Comparison of ENCODE assay signal across 9 cellular contexts in the genomic region with DNA sequence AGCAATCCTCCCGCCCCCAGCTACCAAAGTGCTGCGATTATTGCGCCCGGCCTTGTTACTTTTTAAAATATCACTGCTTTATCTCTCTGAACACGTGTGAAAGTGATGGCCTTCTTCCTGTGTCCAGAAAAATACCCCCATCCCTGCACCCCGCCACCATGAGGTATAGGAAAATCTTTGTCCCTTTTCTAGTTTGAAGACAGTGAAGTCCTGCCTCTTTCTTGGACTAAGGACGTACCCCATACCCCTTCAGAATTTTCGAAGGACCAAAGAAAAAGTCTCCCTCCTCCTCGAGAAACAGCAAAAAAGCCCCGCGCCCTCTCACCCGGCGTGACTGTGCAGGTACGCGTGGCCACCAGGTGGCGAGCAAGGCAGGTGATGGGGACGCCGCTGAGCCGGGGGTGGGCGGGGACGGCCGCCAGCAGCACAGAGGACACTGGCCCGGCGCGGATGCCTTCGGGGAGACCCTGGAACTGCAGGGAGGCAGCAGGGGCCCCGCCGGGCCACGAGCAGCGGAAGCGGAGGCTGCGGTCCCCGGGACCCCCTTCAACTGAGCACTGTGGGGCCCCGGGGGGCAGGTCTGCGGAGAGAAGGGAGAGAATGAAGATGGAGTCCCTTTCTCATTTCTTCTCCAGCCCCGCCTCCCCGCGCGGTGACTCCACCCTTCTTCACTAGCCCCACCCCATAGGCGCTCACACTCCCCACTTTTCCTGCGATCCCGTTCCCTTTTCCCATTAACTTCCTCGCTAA. TPM values are rescaled to one million over a fixed set of nuclear protein-coding genes. Genes with fewer than 3 reads are reported as not detected.
A peak's percentile ranks its signal among the peaks of the same experiment; 100 is the strongest.
DNase-seq lines count a peak whose midpoint lies in the region; ATAC-seq, FAIRE-seq and TF ChIP-seq lines count a peak whose summit lies in the region.
"Had no signal": no experiment of that assay in that cellular context is flagged by ENCODE, and none has a peak within 500 bp of the region (broad histone marks: within the 10 kb centered on the region; RNA-seq: fewer than 3 reads in every experiment).

No MANE protein-coding gene starts in this region.

- no peaks in the 10 kb centered on the region for H3K36me3 ChIP-seq in BLaER1 treated with 17β-estradiol and CSF1 and Interleukin-3, amounts not matched to agents 10 nM and 100 nM
- no peaks in the 10 kb centered on the region for H3K36me3 ChIP-seq in Peyer's patch

- ATAC-seq in HG03521 (IDR thresholded peaks at IDR 0.05; ENCODE audit: unreplicated experiment), result peak; percentile 38
- ATAC-seq in natural killer cell, result peak; percentile 81 to 87 (median 82)
- ATAC-seq in stimulated activated memory B cell treated with anti-CD40 and anti-IgM and Interleukin-4, amounts not matched to agents 10 μg/mL and 1 μg/mL and 100 μg/mL, for 72 hours, result peak; percentile 81

- H3K4me1 Mint-ChIP-seq in activated T-helper 1 cell treated with anti-CD3 and anti-CD28 coated beads, Interleukin-12 subunit alpha, Interleukin-12 subunit beta, Interleukin-2, Interleukin-4 antibody, amounts not matched to agents 30 ng/mL and 10 ng/mL and 1 ng/mL, durations not matched to agents 14 hours and 24 hours and 36 hours (ENCODE audit: low read depth), result peaks cover 22% of the 10 kb centered on the region
- H3K4me1 Mint-ChIP-seq in natural killer cell, result peaks cover 8 to 26% of the 10 kb centered on the region in 2 donors
- H3K4me1 Mint-ChIP-seq in stimulated activated memory B cell treated with anti-CD40 and anti-IgM and Interleukin-4, amounts not matched to agents 10 μg/mL and 1 μg/mL and 100 μg/mL, for 72 hours, result peaks cover 42% of the 10 kb centered on the region

- H3K4me2 ChIP-seq in BLaER1 treated with 17β-estradiol and CSF1 and Interleukin-3, amounts not matched to agents 10 nM and 100 nM, result peak overlapping the region; percentile 78 to 98 (median 91)

- peak overlapping the region in 10 of 11 experiments; percentile 44 to 77 (median 68); a peak in 19 of 22 replicates for H3K27ac ChIP-seq in BLaER1 treated with 17β-estradiol and CSF1 and Interleukin-3, amounts not matched to agents 10 nM and 100 nM
- peak overlapping the region; percentile 76 to 86 (median 82) for H3K27ac ChIP-seq in Peyer's patch

- TF ChIP-seq POLR2A in Peyer's patch (IDR thresholded peaks at IDR 0.05), result no peak

- peaks cover 0 to 19% (median 11%) of the 10 kb centered on the region in 11 experiments; a peak in 18 of 22 replicates for H3K27me3 ChIP-seq in BLaER1 treated with 17β-estradiol and CSF1 and Interleukin-3, amounts not matched to agents 10 nM and 100 nM
- no peaks in the 10 kb centered on the region for H3K27me3 ChIP-seq in Peyer's patch

- TF ChIP-seq CTCF in Peyer's patch (IDR thresholded peaks at IDR 0.05) (peak; percentile 50 to 94 (median 86)), fibroblast of mammary gland (conservative IDR thresholded peaks at IDR 0.05; ENCODE audit: control insufficient read depth, insufficient read depth, low read depth, low read length) (peak; percentile 60), natural killer cell (IDR thresholded peaks at IDR 0.05) (peak; percentile 95)

- H3K9me3 ChIP-seq in BLaER1 treated with 17β-estradiol and CSF1 and Interleukin-3, amounts not matched to agents 10 nM and 100 nM (replicated peaks in 1 of 11), result 0 out of 22 replicates have a peak, but pooled peaks cover 0 to 4% (median 0%) of the 10 kb centered on the region in 11 experiments
- H3K9me3 ChIP-seq in Peyer's patch, result no peaks in the 10 kb centered on the region

- peaks cover 0 to under 1% (median 0%) of the 10 kb centered on the region in 11 experiments; a peak in 1 of 22 replicates for H4K20me1 ChIP-seq in BLaER1 treated with 17β-estradiol and CSF1 and Interleukin-3, amounts not matched to agents 10 nM and 100 nM

- intact Hi-C loops in activated T-helper 1 cell treated with anti-CD3 and anti-CD28 coated beads, Interleukin-12 subunit alpha, Interleukin-12 subunit beta, Interleukin-2, Interleukin-4 antibody, amounts not matched to agents 30 ng/mL and 10 ng/mL and 1 ng/mL, durations not matched to agents 14 hours and 24 hours and 36 hours (cut with micrococcal nuclease), result loop anchor here (1.0 to 2.0 kb wide), 11 partner anchors 11 to 364 kb away; no protein-coding TSS in a partner anchor
- intact Hi-C loops in natural killer cell (cut with micrococcal nuclease), result loop anchor here (1.0 to 2.0 kb wide), 7 partner anchors 28 to 319 kb away; partner anchors contain the start of gene ETFB

- peak overlapping the region; percentile 59 to 77 (median 68) for H3K4me3 ChIP-seq in BLaER1 treated with 17β-estradiol and CSF1 and Interleukin-3, amounts not matched to agents 10 nM and 100 nM
- H3K4me3 ChIP-seq in Peyer's patch (peak overlapping the region; percentile 58 to 83 (median 78)), fibroblast of mammary gland (ENCODE audit: control insufficient read depth, low read depth, low read length) (peak overlapping the region; percentile 62)

- DNase-seq in GM19239 (ENCODE audit: insufficient read length, low spot score) (peak; percentile 92), Peyer's patch (peak; percentile 92 to 95 (median 94)), fibroblast of mammary gland (ENCODE audit: low read depth) (peak; percentile 64), natural killer cell (peak; percentile 86)
- peak; percentile 80 for DNase-seq in activated T-helper 1 cell treated with anti-CD3 and anti-CD28 coated beads, Interleukin-12 subunit alpha, Interleukin-12 subunit beta, Interleukin-2, Interleukin-4 antibody, amounts not matched to agents 30 ng/mL and 10 ng/mL and 1 ng/mL, durations not matched to agents 14 hours and 24 hours and 36 hours (ENCODE audit: low spot score)

- H3K9me3 Mint-ChIP-seq in activated T-helper 1 cell treated with anti-CD3 and anti-CD28 coated beads, Interleukin-12 subunit alpha, Interleukin-12 subunit beta, Interleukin-2, Interleukin-4 antibody, amounts not matched to agents 30 ng/mL and 10 ng/mL and 1 ng/mL, durations not matched to agents 14 hours and 24 hours and 36 hours, result no peaks in the 10 kb centered on the region
- no peaks in the 10 kb centered on the region for H3K9me3 Mint-ChIP-seq in natural killer cell
- H3K9me3 Mint-ChIP-seq in stimulated activated memory B cell treated with anti-CD40 and anti-IgM and Interleukin-4, amounts not matched to agents 10 μg/mL and 1 μg/mL and 100 μg/mL, for 72 hours, result no peaks in the 10 kb centered on the region

- H3K9ac ChIP-seq in BLaER1 treated with 17β-estradiol and CSF1 and Interleukin-3, amounts not matched to agents 10 nM and 100 nM, result peak overlapping the region; percentile 53 to 83 (median 75)

- H3K27me3 Mint-ChIP-seq in activated T-helper 1 cell treated with anti-CD3 and anti-CD28 coated beads, Interleukin-12 subunit alpha, Interleukin-12 subunit beta, Interleukin-2, Interleukin-4 antibody, amounts not matched to agents 30 ng/mL and 10 ng/mL and 1 ng/mL, durations not matched to agents 14 hours and 24 hours and 36 hours (ENCODE audit: insufficient read depth), result peaks cover 6% of the 10 kb centered on the region
- peaks cover 0 to 16% of the 10 kb centered on the region in 2 donors for H3K27me3 Mint-ChIP-seq in natural killer cell (ENCODE audit: low read depth in 2 of 2)
- no peaks in the 10 kb centered on the region for H3K27me3 Mint-ChIP-seq in stimulated activated memory B cell treated with anti-CD40 and anti-IgM and Interleukin-4, amounts not matched to agents 10 μg/mL and 1 μg/mL and 100 μg/mL, for 72 hours

- H3K4me1 ChIP-seq in BLaER1 treated with 17β-estradiol and CSF1 and Interleukin-3, amounts not matched to agents 10 nM and 100 nM, result peaks cover 11 to 31% (median 26%) of the 10 kb centered on the region in 10 experiments; a peak in 17 of 20 replicates
- H3K4me1 ChIP-seq in Peyer's patch, result peaks cover 0 to 15% (median 6%) of the 10 kb centered on the region in 4 donors

- H3K27ac Mint-ChIP-seq in activated T-helper 1 cell treated with anti-CD3 and anti-CD28 coated beads, Interleukin-12 subunit alpha, Interleukin-12 subunit beta, Interleukin-2, Interleukin-4 antibody, amounts not matched to agents 30 ng/mL and 10 ng/mL and 1 ng/mL, durations not matched to agents 14 hours and 24 hours and 36 hours, result peak overlapping the region; percentile 90
- peak overlapping the region; percentile 14 to 87 for H3K27ac Mint-ChIP-seq in natural killer cell
- H3K27ac Mint-ChIP-seq in stimulated activated memory B cell treated with anti-CD40 and anti-IgM and Interleukin-4, amounts not matched to agents 10 μg/mL and 1 μg/mL and 100 μg/mL, for 72 hours, result peak overlapping the region; percentile 50

- peak; percentile 79 for FAIRE-seq in GM19239 (lab: Jason Lieb, UNC)

- H3K36me3 Mint-ChIP-seq in activated T-helper 1 cell treated with anti-CD3 and anti-CD28 coated beads, Interleukin-12 subunit alpha, Interleukin-12 subunit beta, Interleukin-2, Interleukin-4 antibody, amounts not matched to agents 30 ng/mL and 10 ng/mL and 1 ng/mL, durations not matched to agents 14 hours and 24 hours and 36 hours (ENCODE audit: low read depth), result peaks cover 8% of the 10 kb centered on the region
- H3K36me3 Mint-ChIP-seq in natural killer cell, result no peaks in the 10 kb centered on the region
- H3K36me3 Mint-ChIP-seq in stimulated activated memory B cell treated with anti-CD40 and anti-IgM and Interleukin-4, amounts not matched to agents 10 μg/mL and 1 μg/mL and 100 μg/mL, for 72 hours, result peaks cover 16% of the 10 kb centered on the region

- H3K4me3 Mint-ChIP-seq in activated T-helper 1 cell treated with anti-CD3 and anti-CD28 coated beads, Interleukin-12 subunit alpha, Interleukin-12 subunit beta, Interleukin-2, Interleukin-4 antibody, amounts not matched to agents 30 ng/mL and 10 ng/mL and 1 ng/mL, durations not matched to agents 14 hours and 24 hours and 36 hours, result peak overlapping the region; percentile 93
- H3K4me3 Mint-ChIP-seq in natural killer cell, result peak overlapping the region; percentile 87
- peak overlapping the region; percentile 93 for H3K4me3 Mint-ChIP-seq in stimulated activated memory B cell treated with anti-CD40 and anti-IgM and Interleukin-4, amounts not matched to agents 10 μg/mL and 1 μg/mL and 100 μg/mL, for 72 hours

RNA-seq across cellular contexts. Expression of gene VSIG10L, which starts 3.2 kb away (rescaled TPM):
- total RNA-seq in Peyer's patch (1 to 10 TPM in 3 of 4 donors, not detected in 1; 2.5 to 6.5 (median 5.2) TPM), natural killer cell (under 1 TPM in 2 of 3 donors, not detected in 1; 0.52 to 0.68 TPM)
- total RNA-seq in activated T-helper 1 cell treated with anti-CD3 and anti-CD28 coated beads, Interleukin-12 subunit alpha, Interleukin-12 subunit beta, Interleukin-2, Interleukin-4 antibody, amounts not matched to agents 30 ng/mL and 10 ng/mL and 1 ng/mL, durations not matched to agents 14 hours and 24 hours and 36 hours, result 5.6 and 6.0 TPM in 2 replicates

RNA-seq across cellular contexts. Expression of gene IGLON5, which starts 27.3 kb away (rescaled TPM):
- total RNA-seq in Peyer's patch, result not detected
- 1.2 and 1.3 TPM in 2 replicates for total RNA-seq in activated T-helper 1 cell treated with anti-CD3 and anti-CD28 coated beads, Interleukin-12 subunit alpha, Interleukin-12 subunit beta, Interleukin-2, Interleukin-4 antibody, amounts not matched to agents 30 ng/mL and 10 ng/mL and 1 ng/mL, durations not matched to agents 14 hours and 24 hours and 36 hours
- total RNA-seq in natural killer cell, result not detected
- total RNA-seq: T-helper 1 cell treated with Interleukin-12 subunit alpha and Interleukin-12 subunit beta and Interleukin-4 antibody, amounts not matched to agents 30 ng/mL and 1 ng/mL, for 36 hours had no signal

RNA-seq across cellular contexts. Expression of gene ETFB, which starts 27.4 kb away (rescaled TPM):
- total RNA-seq in Peyer's patch (100 to 1,000 TPM; 125 to 305 (median 154) TPM), natural killer cell (10 to 100 TPM; 44.9 to 60.1 (median 55.0) TPM)
- total RNA-seq in activated T-helper 1 cell treated with anti-CD3 and anti-CD28 coated beads, Interleukin-12 subunit alpha, Interleukin-12 subunit beta, Interleukin-2, Interleukin-4 antibody, amounts not matched to agents 30 ng/mL and 10 ng/mL and 1 ng/mL, durations not matched to agents 14 hours and 24 hours and 36 hours, result 174 and 180 TPM in 2 replicates

RNA-seq across cellular contexts. Expression of gene CLDND2, which starts 30.1 kb away (rescaled TPM):
- not detected for total RNA-seq in Peyer's patch
- 16.2 and 23.2 TPM in 2 replicates for total RNA-seq in activated T-helper 1 cell treated with anti-CD3 and anti-CD28 coated beads, Interleukin-12 subunit alpha, Interleukin-12 subunit beta, Interleukin-2, Interleukin-4 antibody, amounts not matched to agents 30 ng/mL and 10 ng/mL and 1 ng/mL, durations not matched to agents 14 hours and 24 hours and 36 hours
- 10 to 100 TPM; 72.8 to 83.2 (median 75.3) TPM for total RNA-seq in natural killer cell

RNA-seq across cellular contexts. Expression of gene NKG7, which starts 33.7 kb away (rescaled TPM):
- total RNA-seq in Peyer's patch, result 1 to 10 TPM in 2 of 4 donors, not detected in 2; 1.2 to 1.8 TPM
- 376 and 393 TPM in 2 replicates for total RNA-seq in activated T-helper 1 cell treated with anti-CD3 and anti-CD28 coated beads, Interleukin-12 subunit alpha, Interleukin-12 subunit beta, Interleukin-2, Interleukin-4 antibody, amounts not matched to agents 30 ng/mL and 10 ng/mL and 1 ng/mL, durations not matched to agents 14 hours and 24 hours and 36 hours
- total RNA-seq in natural killer cell, result 1,000 to 10,000 TPM; 2,907 to 3,894 (median 3,151) TPM

Comparison
In these comparisons a context has a peak if more than half of its experiments do, and no peak if none do; other contexts are left out.
1. Peak in every context shown above with its lines: DNase-seq, ATAC-seq, H3K4me3 ChIP-seq and H3K27ac ChIP-seq.